ENCODE assay signal across 37 cellular contexts in the genomic region with DNA sequence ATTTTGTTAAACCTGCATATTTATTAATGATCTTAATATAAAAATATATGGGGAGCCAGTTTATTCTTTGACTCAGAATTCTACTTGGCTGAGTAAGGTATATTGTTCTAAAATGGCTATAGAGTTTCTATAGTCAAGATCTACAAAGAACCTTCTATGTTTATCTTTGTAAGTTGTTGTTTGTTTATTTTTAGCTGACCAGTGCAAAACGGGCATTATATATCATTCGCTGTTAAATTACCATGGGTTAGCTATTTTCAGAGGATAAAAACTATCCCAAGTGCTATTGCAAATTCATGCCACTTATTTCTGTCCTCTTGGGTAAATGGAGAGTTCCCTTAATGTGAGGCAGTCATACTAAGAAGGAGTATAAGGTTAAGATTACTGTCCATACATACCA. TPM values are rescaled to one million over a fixed set of nuclear protein-coding genes. Genes with fewer than 3 reads are reported as not detected.
"Had no signal": no experiment of that assay in that cellular context is flagged by ENCODE, and none has a peak within 500 bp of the region (broad histone marks: within the 10 kb centered on the region; RNA-seq: fewer than 3 reads in every experiment).

No MANE protein-coding gene starts in this region.

- H3K36me3 ChIP-seq: MG63 had no signal

- H3K27me3 ChIP-seq: MG63 had no signal

- H3K9me3 ChIP-seq: MG63 had no signal

- DNase-seq: Karpas-422, Kasumi-1, MG63, MM.1S, MV-4-11, NCI-H1048, NCI-H1092, NCI-H1092 treated with DMSO at 0.1 percent for 48 hours, NCI-H1105, NCI-H1105 treated with DMSO at 0.1 percent for 48 hours, NCI-H1417, NCI-H1417 treated with DMSO at 0.1 percent for 48 hours, NCI-H1436, NCI-H1436 treated with DMSO at 0.1 percent for 48 hours, NCI-H146, NCI-H1694, NCI-H1694 treated with DMSO at 0.1 percent for 48 hours, NCI-H187, NCI-H187 treated with DMSO at 0.1 percent for 48 hours, NCI-H1930, NCI-H2029, NCI-H2029 treated with DMSO at 0.1 percent for 48 hours, NCI-H2081, NCI-H2081 treated with DMSO at 0.1 percent for 48 hours, NCI-H2107, NCI-H2171, NCI-H2171 treated with DMSO at 0.1 percent for 48 hours, NCI-H2227 treated with DMSO at 0.1 percent for 48 hours, NCI-H226, NCI-H345, NCI-H446, NCI-H446 treated with DMSO at 0.1 percent for 48 hours, NCI-H510A, NCI-H510A treated with DMSO at 0.1 percent for 48 hours, NCI-H524 had no signal

- H3K4me3 ChIP-seq: MG63 had no signal

RNA-seq across cellular contexts. Expression of gene SPOCK3, which starts 5.3 kb away (rescaled TPM):
- total RNA-seq: LHCN-M2, MCF 10A had no signal
